Comparison of ENCODE assay signal across 28 cellular contexts in the genomic region with DNA sequence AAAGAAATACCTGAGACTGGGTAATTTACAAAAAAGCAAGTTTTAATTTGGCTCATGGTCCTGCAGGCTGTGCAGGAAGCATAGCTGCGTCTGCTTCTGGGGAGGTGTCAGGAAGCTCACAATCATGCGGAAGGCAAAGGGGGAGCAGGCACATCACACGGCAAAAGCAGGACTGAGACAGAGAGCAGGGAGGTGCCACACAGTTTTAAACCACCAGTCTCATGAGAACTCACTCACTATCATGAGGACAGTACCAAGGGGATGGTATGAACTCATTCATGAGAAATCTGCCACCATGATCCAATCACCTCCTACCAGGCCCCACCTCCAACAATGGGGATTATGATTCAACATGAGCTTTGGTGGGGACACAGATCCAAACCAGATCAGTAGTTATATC.
DNase-seq lines count a peak whose midpoint lies in the region; ATAC-seq and TF ChIP-seq lines count a peak whose summit lies in the region.
"Had no signal": no experiment of that assay in that cellular context is flagged by ENCODE, and none has a peak within 500 bp of the region (broad histone marks: within the 10 kb centered on the region; RNA-seq: fewer than 3 reads in every experiment).

No MANE protein-coding gene starts in this region.

- H3K9me3 Mint-ChIP-seq in activated T-cell treated with anti-CD3 and anti-CD28 coated beads, Interleukin-2, amount 50 U/mL, for 72 hours, result no peaks in the 10 kb centered on the region
- no peaks in the 10 kb centered on the region for H3K9me3 Mint-ChIP-seq in activated T-helper 17 cell treated with anti-CD3 and anti-CD28 coated beads, Interleukin-2, amount 50 U/mL, for 72 hours
- H3K9me3 Mint-ChIP-seq in natural killer cell (no peaks in the 10 kb centered on the region), nephron progenitor cell (peaks cover 12% of the 10 kb centered on the region)
- H3K9me3 Mint-ChIP-seq: activated T-helper 1 cell treated with anti-CD3 and anti-CD28 coated beads, Interleukin-12 subunit alpha, Interleukin-12 subunit beta, Interleukin-2, Interleukin-4 antibody, amounts not matched to agents 30 ng/mL and 10 ng/mL and 1 ng/mL, durations not matched to agents 14 hours and 24 hours and 36 hours; IgD-negative memory B cell; naive B cell; T-helper 1 cell treated with Interleukin-12 subunit alpha and Interleukin-12 subunit beta and Interleukin-4 antibody, amounts not matched to agents 30 μg/mL and 1 μg/mL, for 36 hours had no signal

- H3K4me1 Mint-ChIP-seq in activated T-cell treated with anti-CD3 and anti-CD28 coated beads, Interleukin-2, amount 50 U/mL, for 72 hours (ENCODE audit: low read depth), result peaks cover 29% of the 10 kb centered on the region
- peaks cover 13% of the 10 kb centered on the region for H3K4me1 Mint-ChIP-seq in activated T-helper 17 cell treated with anti-CD3 and anti-CD28 coated beads, Interleukin-2, amount 50 U/mL, for 72 hours
- H3K4me1 Mint-ChIP-seq in natural killer cell (peaks cover 30 to 34% of the 10 kb centered on the region in 2 donors), nephron progenitor cell (no peaks in the 10 kb centered on the region)
- H3K4me1 Mint-ChIP-seq: naive B cell had no signal

- H3K27ac Mint-ChIP-seq in activated T-cell treated with anti-CD3 and anti-CD28 coated beads, Interleukin-2, amount 50 U/mL, for 72 hours, result no peak overlapping the region
- peak overlapping the region; percentile 26 for H3K27ac Mint-ChIP-seq in activated T-helper 17 cell treated with anti-CD3 and anti-CD28 coated beads, Interleukin-2, amount 50 U/mL, for 72 hours
- H3K27ac Mint-ChIP-seq in natural killer cell (peak overlapping the region; percentile 50 to 76), nephron progenitor cell (no peak overlapping the region)
- H3K27ac Mint-ChIP-seq: activated T-helper 1 cell treated with anti-CD3 and anti-CD28 coated beads, Interleukin-12 subunit alpha, Interleukin-12 subunit beta, Interleukin-2, Interleukin-4 antibody, amounts not matched to agents 30 ng/mL and 10 ng/mL and 1 ng/mL, durations not matched to agents 14 hours and 24 hours and 36 hours; T-helper 1 cell treated with Interleukin-12 subunit alpha and Interleukin-12 subunit beta and Interleukin-4 antibody, amounts not matched to agents 30 μg/mL and 1 μg/mL, for 36 hours had no signal

- H3K4me3 Mint-ChIP-seq in activated T-cell treated with anti-CD3 and anti-CD28 coated beads, Interleukin-2, amount 50 U/mL, for 72 hours, result no peak overlapping the region
- no peak overlapping the region for H3K4me3 Mint-ChIP-seq in activated T-helper 17 cell treated with anti-CD3 and anti-CD28 coated beads, Interleukin-2, amount 50 U/mL, for 72 hours
- no peak overlapping the region for H3K4me3 Mint-ChIP-seq in natural killer cell
- no peak overlapping the region for H3K4me3 Mint-ChIP-seq in nephron progenitor cell
- H3K4me3 Mint-ChIP-seq: activated T-helper 1 cell treated with anti-CD3 and anti-CD28 coated beads, Interleukin-12 subunit alpha, Interleukin-12 subunit beta, Interleukin-2, Interleukin-4 antibody, amounts not matched to agents 30 ng/mL and 10 ng/mL and 1 ng/mL, durations not matched to agents 14 hours and 24 hours and 36 hours; IgD-negative memory B cell; naive B cell; T-helper 1 cell treated with Interleukin-12 subunit alpha and Interleukin-12 subunit beta and Interleukin-4 antibody, amounts not matched to agents 30 μg/mL and 1 μg/mL, for 36 hours had no signal

- no peak for DNase-seq in activated T-cell treated with anti-CD3 and anti-CD28 coated beads, Interleukin-2, amount 50 U/mL, for 72 hours
- DNase-seq in activated T-cell treated with anti-CD3 and anti-CD28 coated beads for 4 hours, result no peak
- DNase-seq in natural killer cell, result no peak
- no peak for DNase-seq in hepatic stellate cell (ENCODE audit: low spot score)
- no peak for DNase-seq in stimulated activated CD8-positive, alpha-beta memory T cell treated with anti-CD3 and anti-CD28 coated beads, Interleukin-4, amount 100 ng/mL, for 48 hours
- no peak for DNase-seq in nephron progenitor cell
- DNase-seq: ACHN; activated CD8-positive, alpha-beta memory T cell treated with anti-CD3 and anti-CD28 coated beads for 24 hours; body of pancreas; Caco-2; cerebellar nuclear complex; DMS79 treated with DMSO at 0.1 percent for 48 hours; erythroblast; foreskin keratinocyte; mesendoderm; naive B cell; NCI-H1105; NCI-H2029; NCI-H526 treated with DMSO at 0.1 percent for 48 hours; ovary; spleen; stimulated activated CD4-positive, alpha-beta T cell treated with anti-CD3 and anti-CD28 coated beads, Interleukin-2, amount 100 ng/mL, for 48 hours; stimulated activated naive CD4-positive, alpha-beta T cell had no signal

- no peak for TF ChIP-seq CTCF in natural killer cell (IDR thresholded peaks at IDR 0.05)
- no peak for TF ChIP-seq CTCF in nephron progenitor cell (IDR thresholded peaks at IDR 0.05)

- H3K27me3 Mint-ChIP-seq in activated T-cell treated with anti-CD3 and anti-CD28 coated beads, Interleukin-2, amount 50 U/mL, for 72 hours (ENCODE audit: low read depth), result no peaks in the 10 kb centered on the region
- no peaks in the 10 kb centered on the region for H3K27me3 Mint-ChIP-seq in activated T-helper 17 cell treated with anti-CD3 and anti-CD28 coated beads, Interleukin-2, amount 50 U/mL, for 72 hours
- H3K27me3 Mint-ChIP-seq in natural killer cell (ENCODE audit: low read depth in 2 of 2) (no peaks in the 10 kb centered on the region), nephron progenitor cell (ENCODE audit: low read depth, poor library complexity) (peaks cover 1% of the 10 kb centered on the region)
- H3K27me3 Mint-ChIP-seq: IgD-negative memory B cell had no signal

- H3K36me3 Mint-ChIP-seq in activated T-cell treated with anti-CD3 and anti-CD28 coated beads, Interleukin-2, amount 50 U/mL, for 72 hours (ENCODE audit: insufficient read depth in 2 of 2), result peaks cover 0 to 3% of the 10 kb centered on the region in 2 donors
- H3K36me3 Mint-ChIP-seq in activated T-helper 17 cell treated with anti-CD3 and anti-CD28 coated beads, Interleukin-2, amount 50 U/mL, for 72 hours (ENCODE audit: low read depth), result peaks cover 7% of the 10 kb centered on the region
- peaks cover 8% of the 10 kb centered on the region for H3K36me3 Mint-ChIP-seq in natural killer cell
- H3K36me3 Mint-ChIP-seq in nephron progenitor cell (ENCODE audit: low read depth), result no peaks in the 10 kb centered on the region

- intact Hi-C loops in natural killer cell (cut with micrococcal nuclease), result no loop called here

- ATAC-seq in activated T-cell treated with anti-CD3 and anti-CD28 coated beads, Interleukin-2, amount 50 U/mL, for 72 hours (replicated peaks in 1 of 2), result peak; percentile 56 to 65
- ATAC-seq in GM21390 (IDR thresholded peaks at IDR 0.05; ENCODE audit: unreplicated experiment) (peak; percentile 46), natural killer cell (peak in 1 of 3 donors; percentile 56)
- ATAC-seq in activated T-helper 17 cell treated with anti-CD3 and anti-CD28 coated beads, Interleukin-2, amount 50 U/mL, for 72 hours (replicated peaks), result peak; percentile 54
- ATAC-seq: body of pancreas, foreskin keratinocyte had no signal

Comparison
In these comparisons a context has a peak if more than half of its experiments do, and no peak if none do; other contexts are left out.
1. H3K27ac Mint-ChIP-seq: peak in activated T-helper 17 cell treated with anti-CD3 and anti-CD28 coated beads, Interleukin-2, amount 50 U/mL, for 72 hours (single experiment) and natural killer cell (2 of 2); none in activated T-cell treated with anti-CD3 and anti-CD28 coated beads, Interleukin-2, amount 50 U/mL, for 72 hours (single experiment) and nephron progenitor cell (single experiment).